In genomic region chr2:223180463-223180862, GRCh38 we compare ENCODE assay signal across 20 cellular contexts.
DNase-seq lines count a peak whose midpoint lies in the region; ATAC-seq, FAIRE-seq and TF ChIP-seq lines count a peak whose summit lies in the region.
"Had no signal": no experiment of that assay in that cellular context is flagged by ENCODE, and none has a peak within 500 bp of the region (broad histone marks: within the 10 kb centered on the region; RNA-seq: fewer than 3 reads in every experiment).

No MANE protein-coding gene starts in this region.

- ATAC-seq in HG03196 (IDR thresholded peaks at IDR 0.05; ENCODE audit: unreplicated experiment) = no peak
- ATAC-seq in SK-N-SH treated with all-trans-retinoic acid at 6 μM for 48 hours = no peak
- ATAC-seq in GM18858 (IDR thresholded peaks at IDR 0.05; ENCODE audit: unreplicated experiment) = no peak
- ATAC-seq: GM12878, K562 had no signal

- no peak for TF ChIP-seq CTCF in foreskin fibroblast (IDR thresholded peaks at IDR 0.05; ENCODE audit: low read depth, low read length)

- no peak overlapping the region for H3K4me3 ChIP-seq in foreskin fibroblast (ENCODE audit: low read depth in 1 of 2, low read length in 2 of 2)
- H3K4me3 ChIP-seq: BLaER1, GM12878, K562 had no signal

- FAIRE-seq in endometrium (lab: Jason Lieb, UNC) = peak; percentile 99
- FAIRE-seq: GM12878, HTR-8/SVneo, K562 had no signal

- DNase-seq in COLO829 (ENCODE audit: low spot score) (peak; percentile 15), RPMI7951 (ENCODE audit: low read depth) (peak; percentile 39), foreskin fibroblast (peak; percentile 4 to 71), NOMO-1 (lab: John Stamatoyannopoulos, UW; ENCODE audit: unreplicated experiment in 2 of 2) (no peak)
- DNase-seq: CD4-positive, CD25-positive, alpha-beta regulatory T cell; DMS53; GDM1; Kasumi-1; NCI-H2029; NCI-H2227 treated with DMSO at 0.1 percent for 48 hours; NCI-H526 treated with DMSO at 0.1 percent for 48 hours; SHP77 had no signal

TF ChIP-seq in SK-N-SH treated with all-trans-retinoic acid at 6 μM for 48 hours, 23 proteins besides CTCF, POLR2A, EP300 and RAD21:
- TF ChIP-seq ARNTL (CRISPR knock-in tag; IDR thresholded peaks at IDR 0.05; ENCODE audit: borderline replicate concordance, low read depth) (no peak), GLIS3 (CRISPR knock-in tag; IDR thresholded peaks at IDR 0.05) (no peak), ESRRG (CRISPR knock-in tag; IDR thresholded peaks at IDR 0.05) (no peak), ZNF8 (CRISPR knock-in tag; IDR thresholded peaks at IDR 0.05) (no peak)

Comparison
In these comparisons a context has a peak if more than half of its experiments do, and no peak if none do; other contexts are left out.
1. DNase-seq: peak in COLO829 (single experiment), RPMI7951 (single experiment) and foreskin fibroblast (2 of 2); none in NOMO-1 (0 of 2).